24 cellular contexts compared by ENCODE assay signal in genomic region chr17:8039611-8040168, GRCh38. TPM values are rescaled to one million over a fixed set of nuclear protein-coding genes. Genes with fewer than 3 reads are reported as not detected.
DNase-seq lines count a peak whose midpoint lies in the region; ATAC-seq and TF ChIP-seq lines count a peak whose summit lies in the region.
"Had no signal": no experiment of that assay in that cellular context is flagged by ENCODE, and none has a peak within 500 bp of the region (broad histone marks: within the 10 kb centered on the region; RNA-seq: fewer than 3 reads in every experiment).

No MANE protein-coding gene starts in this region.

- TF ChIP-seq CTCF in WTC11 (IDR thresholded peaks at IDR 0.05) = no peak
- TF ChIP-seq CTCF in prostate gland (IDR thresholded peaks at IDR 0.05) = no peak
- TF ChIP-seq CTCF in vagina (IDR thresholded peaks at IDR 0.05) = no peak

- no peak overlapping the region for H3K14ac ChIP-seq in mesenchymal stem cell (ENCODE audit: low read length in 2 of 2)

- no peak overlapping the region for H4K8ac ChIP-seq in mesenchymal stem cell (ENCODE audit: low read length)

- H3K27ac Mint-ChIP-seq in WTC11 = no peak overlapping the region
- H3K27ac Mint-ChIP-seq: activated CD8-positive, alpha-beta T cell treated with anti-CD3 and anti-CD28 coated beads, Interleukin-2, amount 10 ng/mL, durations not matched to agents 7 days and 5 days; CD4-positive, alpha-beta memory T cell; memory B cell; T-cell had no signal

- TF ChIP-seq POLR2A in prostate gland (IDR thresholded peaks at IDR 0.05) = no peak
- TF ChIP-seq POLR2A in vagina (IDR thresholded peaks at IDR 0.05) = no peak

- H3K4me3 ChIP-seq in esophagus (ENCODE audit: low read depth in 1 of 2, low read length in 2 of 2) (peak overlapping the region; percentile 2 to 44), prostate gland (peak overlapping the region; percentile 37 to 56), vagina (peak overlapping the region; percentile 26 to 47), mesenchymal stem cell (ENCODE audit: insufficient read depth in 1 of 2, low read depth in 1 of 2, low read length in 2 of 2) (no peak overlapping the region)
- H3K4me3 ChIP-seq: uterus had no signal

- H2AK5ac ChIP-seq in mesenchymal stem cell (ENCODE audit: low read length, severe bottlenecking) = no peak overlapping the region

- peaks cover 8% of the 10 kb centered on the region for H3K9me3 Mint-ChIP-seq in WTC11
- H3K9me3 Mint-ChIP-seq: T-cell had no signal

- no peak overlapping the region for H3K4ac ChIP-seq in mesenchymal stem cell (ENCODE audit: low read depth in 1 of 2, low read length in 2 of 2)

- no peak overlapping the region for H3K9ac ChIP-seq in mesenchymal stem cell (ENCODE audit: low read length)

- peak overlapping the region in 1 of 2 donors; percentile 47 for H3K27ac ChIP-seq in esophagus (ENCODE audit: low read depth in 2 of 2, low read length in 1 of 2)
- peak overlapping the region; percentile 87 to 92 for H3K27ac ChIP-seq in prostate gland
- H3K27ac ChIP-seq in vagina = no peak overlapping the region
- no peak overlapping the region for H3K27ac ChIP-seq in mesenchymal stem cell (ENCODE audit: low read length, poor library complexity, severe bottlenecking)
- H3K27ac ChIP-seq: uterus had no signal

- H2BK120ac ChIP-seq in mesenchymal stem cell (ENCODE audit: low read depth, low read length) = no peak overlapping the region

- H4K91ac ChIP-seq in mesenchymal stem cell (ENCODE audit: low read length) = no peak overlapping the region

- H3K9me3 ChIP-seq in esophagus (ENCODE audit: control insufficient read depth in 2 of 2, insufficient read depth in 1 of 2, low read depth in 1 of 2, low read length in 1 of 2) (no peaks in the 10 kb centered on the region), prostate gland (no peaks in the 10 kb centered on the region), vagina (no peaks in the 10 kb centered on the region), mesenchymal stem cell (ENCODE audit: control insufficient read depth, low read length) (no peaks in the 10 kb centered on the region)
- H3K9me3 ChIP-seq: uterus had no signal

- H3K36me3 Mint-ChIP-seq in WTC11 = no peaks in the 10 kb centered on the region
- H3K36me3 Mint-ChIP-seq: memory B cell, T-cell had no signal

- DNase-seq in WTC11 (ENCODE audit: low spot score) = no peak
- no peak for DNase-seq in prostate gland (ENCODE audit: low spot score)
- DNase-seq in vagina (ENCODE audit: extremely low spot score in 2 of 2) = peak in 1 of 2 donors; percentile 82
- no peak for DNase-seq in KBM-7
- DNase-seq in NCI-H226 = no peak
- DNase-seq in mesenchymal stem cell = no peak
- DNase-seq: activated CD4-positive, alpha-beta T cell treated with anti-CD3 and anti-CD28 coated beads for 1 hour; activated CD8-positive, alpha-beta T cell treated with anti-CD3 and anti-CD28 coated beads, Interleukin-2, amount 10 ng/mL, durations not matched to agents 7 days and 5 days; activated gamma-delta T cell treated with Interleukin-2 at 50 U/mL for 16 hours; CD4-positive, alpha-beta memory T cell; GDM1; MV-4-11; NCI-H187 treated with DMSO at 0.1 percent for 48 hours; SHP77 treated with DMSO at 0.1 percent for 48 hours; stimulated activated CD4-positive, alpha-beta T cell treated with anti-CD3 and anti-CD28 coated beads, Interleukin-12 subunit alpha, Interleukin-12 subunit beta, amount 100 ng/mL, for 4 hours; stimulated activated CD4-positive, alpha-beta T cell treated with anti-CD3 and anti-CD28 coated beads, Interleukin-4, amount 100 ng/mL, for 4 hours; uterus had no signal

- no peaks in the 10 kb centered on the region for H3K79me1 ChIP-seq in mesenchymal stem cell (replicated peaks; ENCODE audit: low read length, poor library complexity, severe bottlenecking)

- peaks cover 19% of the 10 kb centered on the region for H3K4me1 Mint-ChIP-seq in WTC11

- intact Hi-C loops in prostate gland (cut with DNase I) (no loop called here), vagina (cut with DNase I) (no loop called here)

- 53 to 66% methylated on average over 11 of the region's 11 CpGs for WGBS in esophagus, 2 donors
- 64% methylated on average over 11 of the region's 11 CpGs for WGBS in prostate gland
- 0% methylated on average over 1 of the region's 11 CpGs for WGBS in mesenchymal stem cell

- no peak for ATAC-seq in WTC11

- peaks cover 0 to 5% of the 10 kb centered on the region in 2 donors for H3K36me3 ChIP-seq in esophagus (ENCODE audit: control insufficient read depth in 2 of 2, insufficient read depth in 2 of 2, low read length in 1 of 2)
- no peaks in the 10 kb centered on the region for H3K36me3 ChIP-seq in prostate gland
- no peaks in the 10 kb centered on the region for H3K36me3 ChIP-seq in vagina
- no peaks in the 10 kb centered on the region for H3K36me3 ChIP-seq in mesenchymal stem cell (ENCODE audit: control insufficient read depth in 1 of 2, insufficient read depth in 2 of 2, low read depth in 1 of 2, low read length in 2 of 2)
- H3K36me3 ChIP-seq: uterus had no signal

- H3K4me1 ChIP-seq in esophagus (ENCODE audit: control insufficient read depth in 2 of 2, insufficient read depth in 2 of 2, low read length in 1 of 2) (peaks cover 0 to 7% of the 10 kb centered on the region in 2 donors), prostate gland (replicated peaks) (no peaks in the 10 kb centered on the region), vagina (peaks cover 25% of the 10 kb centered on the region), mesenchymal stem cell (ENCODE audit: control insufficient read depth, insufficient read depth, low read depth, low read length) (peaks cover 7% of the 10 kb centered on the region)
- H3K4me1 ChIP-seq: uterus had no signal

- POLR2A ChIA-PET in WTC11 (lab: Charles Lee) = interaction anchor here (0.6 kb wide), 1 partner anchor 204 kb away, joined by 6 read pairs; no protein-coding TSS in a partner anchor

- no peak overlapping the region for H2BK5ac ChIP-seq in mesenchymal stem cell (ENCODE audit: low read depth, low read length, poor library complexity, severe bottlenecking)

- CTCF ChIA-PET in WTC11 (lab: Charles Lee) = interaction anchor here (0.6 to 6.2 kb wide), 18 partner anchors 8 to 829 kb away, joined by 3 to 154 read pairs (median 4); partner anchors contain the start of gene NAA38

- no peak overlapping the region for H3K4me2 ChIP-seq in mesenchymal stem cell (ENCODE audit: low read length, poor library complexity, severe bottlenecking)

- H3K23ac ChIP-seq in mesenchymal stem cell (ENCODE audit: low read length in 2 of 2) = no peak overlapping the region

- in situ Hi-C loops in KBM-7 (cut with MboI; ENCODE audit: low pct_unique_long_range_greater_than_20kb, low sequenced_read_pairs) = no loop called here

- peak overlapping the region in 1 of 2 experiments; percentile 4 for H2BK12ac ChIP-seq in mesenchymal stem cell (ENCODE audit: low read length in 2 of 2)

- H3K27me3 ChIP-seq in esophagus (ENCODE audit: control insufficient read depth in 1 of 2, insufficient read depth in 2 of 2, low read length in 2 of 2) = no peaks in the 10 kb centered on the region
- H3K27me3 ChIP-seq in prostate gland (replicated peaks; ENCODE audit: insufficient read depth) = no peaks in the 10 kb centered on the region
- H3K27me3 ChIP-seq in vagina = no peaks in the 10 kb centered on the region
- H3K27me3 ChIP-seq in mesenchymal stem cell (ENCODE audit: control insufficient read depth in 1 of 2, insufficient read depth in 1 of 2, low read length in 2 of 2) = peaks cover 17 to 43% of the 10 kb centered on the region in 2 experiments

- H3K4me3 Mint-ChIP-seq in WTC11 = peak overlapping the region; percentile 56
- H3K4me3 Mint-ChIP-seq: activated CD8-positive, alpha-beta T cell treated with anti-CD3 and anti-CD28 coated beads, Interleukin-2, amount 10 ng/mL, durations not matched to agents 7 days and 5 days; CD4-positive, alpha-beta memory T cell; memory B cell had no signal

- H2AFZ ChIP-seq in mesenchymal stem cell (ENCODE audit: low read depth, low read length) = no peak overlapping the region

- H3K18ac ChIP-seq in mesenchymal stem cell (ENCODE audit: low read depth in 1 of 2, low read length in 2 of 2) = no peak overlapping the region

- no peak overlapping the region for H2BK15ac ChIP-seq in mesenchymal stem cell (ENCODE audit: low read depth, poor library complexity, severe bottlenecking)

- peaks cover 14% of the 10 kb centered on the region for H3K27me3 Mint-ChIP-seq in WTC11 (ENCODE audit: low read depth)

TF ChIP-seq in WTC11, 78 proteins besides CTCF, POLR2A, EP300 and RAD21 (continues in another document):
- no peak for TF ChIP-seq OVOL2 (CRISPR knock-in tag; IDR thresholded peaks at IDR 0.05; ENCODE audit: borderline replicate concordance)

RNA-seq across cellular contexts. Expression of gene ALOX15B, which starts 0.8 kb away (rescaled TPM):
- 0.22 to 0.87 TPM (median 0.73 TPM) in 3 replicates for total RNA-seq in WTC11 (2021)
- polyA plus RNA-seq in esophagus = 10 to 100 TPM; 22.8 to 24.7 TPM
- total RNA-seq in prostate gland = 100 to 1,000 TPM in 1 of 2 donors, 10 to 100 TPM in 1; 52.1 to 108 TPM
- total RNA-seq in vagina = 28.7 TPM
- polyA plus RNA-seq in mesenchymal stem cell (2013, experiment 1 of 2) = 0.11 TPM
- polyA plus RNA-seq in mesenchymal stem cell (2013, experiment 2 of 2) = 0.11 TPM
- total RNA-seq: activated CD8-positive, alpha-beta T cell treated with anti-CD3 and anti-CD28 coated beads, Interleukin-2, amount 10 ng/mL, durations not matched to agents 7 days and 5 days; HT1080; myocyte had no signal
- polyA plus RNA-seq: CD4-positive, alpha-beta memory T cell had no signal

RNA-seq across cellular contexts. Expression of gene GUCY2D, which starts 37.3 kb away (rescaled TPM):
- total RNA-seq in WTC11 (2021) (0.87 to 1.9 TPM (median 1.1 TPM) in 3 replicates), prostate gland (1 to 10 TPM in 1 of 2 donors, not detected in 1; 1.8 TPM), vagina (not detected)
- under 1 TPM; 0.19 to 0.59 TPM for polyA plus RNA-seq in esophagus
- polyA plus RNA-seq in mesenchymal stem cell (2013, experiment 1 of 2) = not detected
- not detected for polyA plus RNA-seq in mesenchymal stem cell (2013, experiment 2 of 2)
- total RNA-seq: activated CD8-positive, alpha-beta T cell treated with anti-CD3 and anti-CD28 coated beads, Interleukin-2, amount 10 ng/mL, durations not matched to agents 7 days and 5 days; CD4-positive, alpha-beta memory T cell; HT1080; kidney epithelial cell; myocyte had no signal

RNA-seq across cellular contexts. Expression of gene ALOX12B, which starts 47.8 kb away (rescaled TPM):
- total RNA-seq in WTC11 (2021) = 0.72 to 1.8 TPM (median 0.82 TPM) in 3 replicates
- polyA plus RNA-seq in esophagus = 1 to 10 TPM; 2.4 to 5.2 TPM
- total RNA-seq in prostate gland = under 1 TPM; 0.18 to 0.40 TPM
- total RNA-seq in vagina = 15.0 TPM
- not detected for polyA plus RNA-seq in mesenchymal stem cell (2013, experiment 1 of 2)
- polyA plus RNA-seq in mesenchymal stem cell (2013, experiment 2 of 2) = not detected
- total RNA-seq: frontal cortex, uterus had no signal

Comparison
In these comparisons a context has a peak if more than half of its experiments do, and no peak if none do; other contexts are left out.
1. H3K27ac ChIP-seq: peak in prostate gland (2 of 2); none in vagina (single experiment) and mesenchymal stem cell (single experiment).
2. H3K4me3 ChIP-seq: peak in esophagus (2 of 2), prostate gland (2 of 2) and vagina (2 of 2); none in mesenchymal stem cell (0 of 2).
3. RNA of gene ALOX15B, which starts 0.8 kb away (total RNA-seq): 52.1 to 108 TPM in prostate gland and 28.7 TPM in vagina (single experiment); 0.22 to 0.87 TPM in WTC11; every median in the first group is over 10 times any median in the second.